19 cellular contexts compared by ENCODE assay signal in genomic region chr6:106792536-106793236, GRCh38.
DNase-seq lines count a peak whose midpoint lies in the region; ATAC-seq and TF ChIP-seq lines count a peak whose summit lies in the region.
"Had no signal": no experiment of that assay in that cellular context is flagged by ENCODE, and none has a peak within 500 bp of the region (broad histone marks: within the 10 kb centered on the region; RNA-seq: fewer than 3 reads in every experiment).

No MANE protein-coding gene starts in this region.

- DNase-seq in COLO829 (ENCODE audit: low spot score) (peak; percentile 60), M059J (ENCODE audit: low read depth) (peak; percentile 19), body of pancreas (peak; percentile 48 to 68 (median 54)), pons (ENCODE audit: low spot score) (peak; percentile 4), ovary (no peak)
- no peak for DNase-seq in activated CD4-positive, alpha-beta T cell treated with anti-CD3 and anti-CD28 coated beads for 1 hour
- DNase-seq: CD8-positive, alpha-beta T cell; EL; GF-D8; Karpas-422; MG63; NCI-H1417; NCI-H187 treated with DMSO at 0.1 percent for 48 hours; NCI-H2107; NCI-H345; NCI-H524 treated with DMSO at 0.1 percent for 48 hours; Peyer's patch; T-cell had no signal

- intact Hi-C loops in body of pancreas (cut with DNase I) (no loop called here), ovary (cut with DNase I) (no loop called here)

- 50 to 56% methylated on average over 7 of the region's 7 CpGs for WGBS in body of pancreas, 2 donors
- WGBS in ovary, 3 donors, result 74 to 83% (median 76%) methylated on average over 7 of the region's 7 CpGs

- no peaks in the 10 kb centered on the region for H3K27me3 ChIP-seq in body of pancreas
- H3K27me3 ChIP-seq in ovary, result no peaks in the 10 kb centered on the region
- H3K27me3 ChIP-seq: MG63, Peyer's patch had no signal

- TF ChIP-seq POLR2A in body of pancreas (IDR thresholded peaks at IDR 0.05) (no peak), ovary (IDR thresholded peaks at IDR 0.05) (no peak)

- H3K9me3 ChIP-seq in body of pancreas (no peaks in the 10 kb centered on the region), ovary (no peaks in the 10 kb centered on the region)
- H3K9me3 ChIP-seq: MG63, Peyer's patch had no signal

- H3K4me3 ChIP-seq in body of pancreas, result no peak overlapping the region
- H3K4me3 ChIP-seq in ovary, result no peak overlapping the region
- H3K4me3 ChIP-seq: MG63, Peyer's patch had no signal

- TF ChIP-seq EP300 in ovary (IDR thresholded peaks at IDR 0.05), result no peak

- H3K36me3 ChIP-seq in body of pancreas (replicated peaks in 1 of 2; ENCODE audit: insufficient read depth in 1 of 2, low read depth in 2 of 2) (no peaks in the 10 kb centered on the region), ovary (no peaks in the 10 kb centered on the region)
- H3K36me3 ChIP-seq: MG63, Peyer's patch had no signal

- peak overlapping the region; percentile 52 to 98 (median 85) for H3K27ac ChIP-seq in body of pancreas
- H3K27ac ChIP-seq in ovary, result no peak overlapping the region
- H3K27ac ChIP-seq: Peyer's patch had no signal

- ATAC-seq in body of pancreas (peak; percentile 52), HG03565 (IDR thresholded peaks at IDR 0.05; ENCODE audit: unreplicated experiment) (no peak)
- ATAC-seq: CD8-positive, alpha-beta T cell; T-cell had no signal

- TF ChIP-seq CTCF in body of pancreas (IDR thresholded peaks at IDR 0.05) (no peak), ovary (IDR thresholded peaks at IDR 0.05) (no peak)

- peaks cover 69% of the 10 kb centered on the region for H3K4me1 ChIP-seq in body of pancreas
- no peaks in the 10 kb centered on the region for H3K4me1 ChIP-seq in ovary (ENCODE audit: insufficient read depth)
- H3K4me1 ChIP-seq: Peyer's patch had no signal

Comparison
In these comparisons a context has a peak if more than half of its experiments do, and no peak if none do; other contexts are left out.
1. DNase-seq: peak in COLO829 (single experiment), M059J (single experiment), body of pancreas (4 of 4) and pons (single experiment); none in ovary (0 of 5) and activated CD4-positive, alpha-beta T cell treated with anti-CD3 and anti-CD28 coated beads for 1 hour (single experiment).
2. H3K27ac ChIP-seq: peak in body of pancreas (4 of 4); none in ovary (0 of 2).